ENCODE assay signal across 1 cellular context in genomic region chr15:80568876-80569605, GRCh38.
TF ChIP-seq lines count a peak whose summit lies in the region.

No MANE protein-coding gene starts in this region.

TF ChIP-seq in GM23338, 12 proteins besides CTCF, POLR2A, EP300 and RAD21 (continued from another document):
- TF ChIP-seq REST (IDR thresholded peaks at IDR 0.05; ENCODE audit: unreplicated experiment): no peak
- no peak for TF ChIP-seq ZNF462 (CRISPR knock-in tag; IDR thresholded peaks at IDR 0.05)
- TF ChIP-seq EZH2 (IDR thresholded peaks at IDR 0.05; ENCODE audit: low read depth, unreplicated experiment): no peak
